In genomic region chr1:17992800-17993199, GRCh38 we compare ENCODE assay signal across 8 cellular contexts.
"Had no signal": no experiment of that assay in that cellular context is flagged by ENCODE, and none has a peak within 500 bp of the region (broad histone marks: within the 10 kb centered on the region; RNA-seq: fewer than 3 reads in every experiment).

No MANE protein-coding gene starts in this region.

- H3K4me3 ChIP-seq: GM23248 had no signal

- DNase-seq: GM23248, GOT3, H7, HCEC 1CT, IMR-90, KBM-7 had no signal

- H3K27ac ChIP-seq: GM23248, HL-60, KMS-11 had no signal

- H2AFZ ChIP-seq: GM23248 had no signal

- H3K9ac ChIP-seq: GM23248, KMS-11 had no signal

- H3K4me2 ChIP-seq: KMS-11 had no signal
